ENCODE assay signal across 8 cellular contexts in genomic region chr7:128030999-128031681, GRCh38. TPM values are rescaled to one million over a fixed set of nuclear protein-coding genes. Genes with fewer than 3 reads are reported as not detected.
DNase-seq lines count a peak whose midpoint lies in the region; ATAC-seq, FAIRE-seq and TF ChIP-seq lines count a peak whose summit lies in the region.

TSS of gene LRRC4 (minus strand) at chr7:128031437. CDS start at chr7:128030640, 797 bp downstream.

- no peak for FAIRE-seq in keratinocyte (lab: Jason Lieb, UNC)

- no peaks in the 10 kb centered on the region for H3F3A ChIP-seq in SK-N-SH (replicated peaks; ENCODE audit: insufficient read depth)

- H3K4me1 ChIP-seq in SK-N-SH (ENCODE audit: control insufficient read depth in 1 of 2, insufficient read depth in 2 of 2, low read depth in 1 of 2, low read length in 1 of 2), result peaks cover 0 to 28% of the 10 kb centered on the region in 2 experiments; a peak in 2 of 4 replicates
- H3K4me1 ChIP-seq in keratinocyte (ENCODE audit: control insufficient read depth, extremely low read depth, insufficient read depth, low read length), result peaks cover 4% of the 10 kb centered on the region

- peak; percentile 34 for ATAC-seq in HG02884 (IDR thresholded peaks at IDR 0.05; ENCODE audit: unreplicated experiment)

- peak; percentile 24 for TF ChIP-seq CTCF in SK-N-SH (IDR thresholded peaks at IDR 0.05)
- TF ChIP-seq CTCF in choroid plexus epithelial cell (conservative IDR thresholded peaks at IDR 0.05; ENCODE audit: low read depth, low read length), result peak; percentile 29
- peak in 1 of 3 experiments; percentile 7 for TF ChIP-seq CTCF in keratinocyte (optimal IDR thresholded peaks at IDR 0.05 in 1 of 3, IDR thresholded peaks at IDR 0.05 in 1 of 3, conservative IDR thresholded peaks at IDR 0.05 in 1 of 3; ENCODE audit: extremely low read depth in 1 of 3, insufficient read depth in 2 of 3, low read length in 3 of 3)

- POLR2A ChIA-PET in SK-N-SH (lab: Yijun Ruan, JAX), result interaction anchor here (1.0 kb wide), 1 partner anchor 35 kb away, joined by 3 read pairs; no protein-coding TSS in a partner anchor

- H3K27me3 ChIP-seq in SK-N-SH (ENCODE audit: insufficient read depth), result no peaks in the 10 kb centered on the region
- no peaks in the 10 kb centered on the region for H3K27me3 ChIP-seq in keratinocyte (ENCODE audit: control insufficient read depth, extremely low read depth, insufficient read depth, low read length)

- CTCF ChIA-PET in SK-N-SH (lab: Yijun Ruan, JAX), result interaction anchor here (1.1 to 3.5 kb wide), 11 partner anchors 8 to 324 kb away, joined by 3 to 21 read pairs (median 6); no protein-coding TSS in a partner anchor

- H2AFZ ChIP-seq in SK-N-SH (ENCODE audit: low read depth), result no peak within 1 kb of the TSS
- H2AFZ ChIP-seq in keratinocyte (ENCODE audit: control insufficient read depth, low read length), result no peak within 1 kb of the TSS

- no peaks in the 10 kb centered on the region for H3K9me2 ChIP-seq in SK-N-SH

- H3K9me3 ChIP-seq in SK-N-SH (no peaks in the 10 kb centered on the region), keratinocyte (ENCODE audit: control insufficient read depth, low read depth, low read length) (no peaks in the 10 kb centered on the region)

- dilution Hi-C loops in keratinocyte (cut with MboI; ENCODE audit: extremely low pct_ligation_motif_present, low sequenced_read_pairs), result no loop called here

- DNase-seq in NCI-H82 (lab: John Stamatoyannopoulos, UW) (peak; percentile 82), NCI-H82 treated with DMSO at 0.1 percent for 48 hours (lab: John Stamatoyannopoulos, UW; ENCODE audit: unreplicated experiment) (no peak), SK-N-SH (peak; percentile 90), choroid plexus epithelial cell (ENCODE audit: low read depth) (peak; percentile 59), keratinocyte (ENCODE audit: low read depth, low spot score) (no peak), NCI-H2081 (lab: John Stamatoyannopoulos, UW) (no peak)
- DNase-seq in stimulated activated CD4-positive, alpha-beta T cell treated with anti-CD3 and anti-CD28 coated beads, Interleukin-15, amount 100 ng/mL, for 24 hours, result peak; percentile 58

- peak within 1 kb of the TSS in 1 of 2 experiments; percentile 51; a peak in 2 of 4 replicates for H3K27ac ChIP-seq in SK-N-SH (ENCODE audit: low read depth in 2 of 2, low read length in 1 of 2)
- H3K27ac ChIP-seq in keratinocyte (ENCODE audit: control insufficient read depth, insufficient read depth, low read length), result no peak within 1 kb of the TSS

- H3K9me1 ChIP-seq in keratinocyte (ENCODE audit: control insufficient read depth, extremely low read depth, insufficient read depth, low read length), result no peaks in the 10 kb centered on the region

- peaks cover 9% of the 10 kb centered on the region; the same call in 1 of the 2 replicates for H3K79me2 ChIP-seq in SK-N-SH (ENCODE audit: insufficient read depth)
- H3K79me2 ChIP-seq in keratinocyte (ENCODE audit: control insufficient read depth, insufficient read depth, low read length), result peaks cover 5% of the 10 kb centered on the region

- TF ChIP-seq EP300 in SK-N-SH (IDR thresholded peaks at IDR 0.05; ENCODE audit: borderline replicate concordance in 1 of 2, low read depth in 1 of 2, low read length in 1 of 2), result no peak

- 8% methylated on average over 30 of the region's 83 CpGs for WGBS in SK-N-SH (ENCODE audit: low lambda C conversion rate)

- H3K4me2 ChIP-seq in SK-N-SH (peak within 1 kb of the TSS; percentile 80), keratinocyte (ENCODE audit: control insufficient read depth, extremely low read depth, insufficient read depth, low read depth, low read length) (peak within 1 kb of the TSS; percentile 69)

- peaks cover 0 to 15% of the 10 kb centered on the region in 2 experiments for H3K36me3 ChIP-seq in SK-N-SH (replicated peaks in 1 of 2; ENCODE audit: control insufficient read depth in 1 of 2, insufficient read depth in 2 of 2, low read length in 1 of 2)
- H3K36me3 ChIP-seq in keratinocyte (ENCODE audit: control insufficient read depth in 2 of 2, extremely low read depth in 1 of 2, insufficient read depth in 2 of 2, low read length in 2 of 2), result peaks cover 6 to 8% of the 10 kb centered on the region in 2 experiments

- H3K9ac ChIP-seq in SK-N-SH (peak within 1 kb of the TSS; percentile 49; the same call in 1 of the 2 replicates), keratinocyte (ENCODE audit: control insufficient read depth, extremely low read depth, insufficient read depth, low read length) (peak within 1 kb of the TSS; percentile 49)

- peaks cover 76% of the 10 kb centered on the region for H4K20me1 ChIP-seq in SK-N-SH (ENCODE audit: insufficient read depth)
- peaks cover 12% of the 10 kb centered on the region for H4K20me1 ChIP-seq in keratinocyte (ENCODE audit: control insufficient read depth, extremely low read depth, insufficient read depth, low read length)

- peak within 1 kb of the TSS; percentile 55 to 62 for H3K4me3 ChIP-seq in SK-N-SH (ENCODE audit: low read depth in 2 of 2, low read length in 1 of 2)
- H3K4me3 ChIP-seq in choroid plexus epithelial cell (ENCODE audit: low read depth, low read length), result peak within 1 kb of the TSS; percentile 58
- peak within 1 kb of the TSS in 2 of 3 experiments; percentile 9 to 43 for H3K4me3 ChIP-seq in keratinocyte (ENCODE audit: control insufficient read depth in 2 of 3, extremely low read depth in 1 of 3, insufficient read depth in 2 of 3, low read depth in 1 of 3, low read length in 3 of 3)

- TF ChIP-seq RAD21 in SK-N-SH (IDR thresholded peaks at IDR 0.05; ENCODE audit: low read length), result peak; percentile 38

TF ChIP-seq in SK-N-SH, 30 proteins besides CTCF, POLR2A, EP300 and RAD21:
- no peak for TF ChIP-seq USF2 (IDR thresholded peaks at IDR 0.05; ENCODE audit: borderline replicate concordance, low read depth, low read length)
- TF ChIP-seq REST (IDR thresholded peaks at IDR 0.05; ENCODE audit: low read depth, low read length), result no peak
- TF ChIP-seq MXI1 (IDR thresholded peaks at IDR 0.05; ENCODE audit: low read depth, low read length), result no peak
- no peak for TF ChIP-seq SIN3A (IDR thresholded peaks at IDR 0.05; ENCODE audit: borderline replicate concordance, low read depth, low read length)
- 0 out of 2 replicates have a peak, but pooled peaks have one; percentile 2 for TF ChIP-seq FOSL2 (IDR thresholded peaks at IDR 0.05; ENCODE audit: borderline replicate concordance, low read depth)
- TF ChIP-seq MAX (IDR thresholded peaks at IDR 0.05; ENCODE audit: low read depth), result peak; percentile 34; the same call in 1 of the 2 replicates
- no peak for TF ChIP-seq GABPA (IDR thresholded peaks at IDR 0.05; ENCODE audit: low read depth)
TF ChIP-seq in SK-N-SH: peak in this region for 2.

RNA-seq across cellular contexts. Expression of gene LRRC4, which starts in this region (rescaled TPM):
- polyA plus RNA-seq in SK-N-SH (2012; rRNA removed) (0.44 and 0.58 TPM in 2 replicates), keratinocyte (0.01 to 0.09 TPM (median 0.07 TPM) in 3 replicates)
- polyA plus RNA-seq in SK-N-SH (2012; cell fraction: cytosol; rRNA removed), result 0.30 and 0.41 TPM in 2 replicates
- 0.46 and 0.74 TPM in 2 replicates for polyA plus RNA-seq in SK-N-SH (2012; cell fraction: nucleus; rRNA removed)
- not detected for polyA plus RNA-seq in keratinocyte (2011; ENCODE audit: low read depth)
- polyA plus RNA-seq in keratinocyte (2011; cell fraction: cytosol; rRNA removed), result 0.03 and 0.04 TPM in 2 replicates
- polyA plus RNA-seq in keratinocyte (2011; cell fraction: nucleus; rRNA removed), result 0.08 and 0.13 TPM in 2 replicates
- polyA plus RNA-seq in keratinocyte (2012; ENCODE audit: low replicate concordance), result 0.05 and 0.27 TPM in 2 replicates
- 0.03 to 0.40 TPM (median 0.20 TPM) in 3 replicates for polyA minus RNA-seq in keratinocyte
- not detected for polyA minus RNA-seq in keratinocyte (2011; cell fraction: cytosol; rRNA and poly(A)+ RNA removed)
- polyA minus RNA-seq in keratinocyte (2011; cell fraction: nucleus; rRNA and poly(A)+ RNA removed), result not detected in 2 replicates

Comparison
In these comparisons a context has a peak if more than half of its experiments do, and no peak if none do; other contexts are left out.
1. DNase-seq: peak in NCI-H82 (single experiment), choroid plexus epithelial cell (single experiment) and stimulated activated CD4-positive, alpha-beta T cell treated with anti-CD3 and anti-CD28 coated beads, Interleukin-15, amount 100 ng/mL, for 24 hours (single experiment); none in NCI-H82 treated with DMSO at 0.1 percent for 48 hours (single experiment), keratinocyte (single experiment) and NCI-H2081 (0 of 2).
2. Peak in DNase-seq, H3K4me3 ChIP-seq, H3K9ac ChIP-seq and H3K4me2 ChIP-seq in SK-N-SH; RNA of the gene not detected or under 1 TPM.
3. Peak in every context shown above with its lines, with median percentiles within 50 percentile points of each other: H3K4me3 ChIP-seq.